24 cellular contexts compared by ENCODE assay signal in the genomic region with DNA sequence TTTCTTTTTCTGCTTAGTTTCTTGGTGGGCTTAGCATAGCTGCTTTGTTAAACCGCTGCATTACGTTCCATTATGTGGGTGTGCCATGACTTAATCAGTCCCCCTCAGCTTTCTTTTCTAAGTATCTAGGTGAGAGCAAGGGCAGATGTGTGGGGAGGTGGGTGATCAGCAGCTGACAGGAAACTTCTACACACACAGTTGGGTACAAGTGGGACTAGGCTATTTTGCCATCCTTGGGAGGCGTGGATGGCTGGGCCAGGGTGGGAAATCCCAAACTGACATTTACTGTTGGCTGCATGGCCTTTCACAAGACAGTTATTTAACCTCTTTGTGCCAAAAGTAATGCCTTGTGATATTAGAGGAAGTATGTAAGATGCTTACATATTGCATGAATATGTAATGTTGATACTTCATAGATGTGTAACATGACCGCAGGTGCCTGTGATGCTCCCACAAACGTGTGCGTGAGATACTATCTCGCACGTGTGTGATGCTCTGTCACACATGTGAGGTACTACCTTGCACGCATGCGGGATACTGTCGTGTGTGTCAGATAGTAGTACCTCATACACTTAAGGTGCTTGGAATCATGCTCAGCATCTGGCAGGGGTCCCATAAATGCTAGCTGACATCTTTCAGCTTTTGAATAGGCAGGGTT.
A peak's percentile ranks its signal among the peaks of the same experiment; 100 is the strongest.
DNase-seq lines count a peak whose midpoint lies in the region; FAIRE-seq and TF ChIP-seq lines count a peak whose summit lies in the region.
"Had no signal": no experiment of that assay in that cellular context is flagged by ENCODE, and none has a peak within 500 bp of the region (broad histone marks: within the 10 kb centered on the region; RNA-seq: fewer than 3 reads in every experiment).

No MANE protein-coding gene starts in this region.

- no peak for TF ChIP-seq CTCF in endothelial cell of umbilical vein (IDR thresholded peaks at IDR 0.05; ENCODE audit: extremely low read depth in 1 of 2, insufficient read depth in 1 of 2, low read depth in 1 of 2, low read length in 2 of 2)

- H3K4me3 ChIP-seq in endothelial cell of umbilical vein (replicated peaks in 1 of 3; ENCODE audit: insufficient read depth in 1 of 3, low read depth in 1 of 3, low read length in 3 of 3): no peak overlapping the region

- FAIRE-seq in GM12891 (lab: Jason Lieb, UNC): peak; percentile 78
- FAIRE-seq in endothelial cell of umbilical vein (lab: Jason Lieb, UNC): no peak
- no peak for FAIRE-seq in GM19239 (lab: Jason Lieb, UNC)
- FAIRE-seq: HepG2 had no signal

- TF ChIP-seq POLR2A in GM12891 (IDR thresholded peaks at IDR 0.05; ENCODE audit: low read depth, low read length): no peak
- TF ChIP-seq POLR2A in endothelial cell of umbilical vein (IDR thresholded peaks at IDR 0.05; ENCODE audit: low read depth, low read length): no peak

- H3K9me3 ChIP-seq in endothelial cell of umbilical vein (replicated peaks; ENCODE audit: control insufficient read depth, insufficient read depth, low read length): no peaks in the 10 kb centered on the region

- peaks cover 37% of the 10 kb centered on the region for H3K4me1 ChIP-seq in endothelial cell of umbilical vein (ENCODE audit: control insufficient read depth, extremely low read depth, insufficient read depth, low read length)

- H3K27me3 ChIP-seq in endothelial cell of umbilical vein (ENCODE audit: control insufficient read depth in 2 of 2, insufficient read depth in 2 of 2, low read length in 2 of 2): no peaks in the 10 kb centered on the region

- no peaks in the 10 kb centered on the region for H3K36me3 ChIP-seq in endothelial cell of umbilical vein (ENCODE audit: control insufficient read depth in 2 of 2, extremely low read depth in 1 of 2, insufficient read depth in 2 of 2, low read length in 2 of 2)

- dilution Hi-C loops in endothelial cell of umbilical vein (cut with MboI; ENCODE audit: extremely low pct_ligation_motif_present, low sequenced_read_pairs): no loop called here

- no TSS peak for BruUV-seq in endothelial cell of umbilical vein (replicated peaks; lab: Mats Ljungman, UMichigan)

- CTCF ChIA-PET in endothelial cell of umbilical vein (lab: Charles Lee): interaction anchor here (1.0 to 1.1 kb wide), 2 partner anchors 14 to 27 kb away, joined by 3 read pairs; no protein-coding TSS in a partner anchor

- H2AFZ ChIP-seq in endothelial cell of umbilical vein (ENCODE audit: low read depth, low read length): no peak overlapping the region

- POLR2A ChIA-PET in endothelial cell of umbilical vein (lab: Charles Lee): no interaction called here

- H3K27ac ChIP-seq in endothelial cell of umbilical vein (ENCODE audit: insufficient read depth, low read depth, low read length): peak overlapping the region; percentile 80
- H3K27ac ChIP-seq: C4-2B, RWPE1 had no signal

- no peak for DNase-seq in GM12891 (ENCODE audit: insufficient read length, low spot score)
- peak; percentile 15 for DNase-seq in NAMALWA (ENCODE audit: low spot score)
- DNase-seq in endothelial cell of umbilical vein (ENCODE audit: low read depth, low spot score): no peak
- peak; percentile 23 for DNase-seq in putamen (ENCODE audit: low spot score)
- no peak for DNase-seq in NCI-H510A treated with DMSO at 0.1 percent for 48 hours (lab: John Stamatoyannopoulos, UW)
- DNase-seq in NCI-H187 (lab: John Stamatoyannopoulos, UW): no peak
- DNase-seq in GM19239 (ENCODE audit: insufficient read length, low spot score): no peak
- no peak for DNase-seq in stimulated activated CD4-positive, alpha-beta T cell treated with anti-CD3 and anti-CD28 coated beads, Interleukin-4, amount 100 ng/mL, for 24 hours
- DNase-seq: DMS 273 treated with DMSO at 0.1 percent for 48 hours; EL; GOT3; HFFc6; Karpas-422; MM.1S; NCI-H1105; NCI-H1694; NCI-H2107; NCI-H226; NCI-H526 treated with DMSO at 0.1 percent for 48 hours; NK-92 treated with Interleukin-12 subunit alpha and Interleukin-12 subunit beta, amount 100 ng/mL, for 24 hours; OCI-M1 had no signal

- H4K20me1 ChIP-seq in endothelial cell of umbilical vein (replicated peaks; ENCODE audit: control insufficient read depth, extremely low read depth, insufficient read depth, low read length): no peaks in the 10 kb centered on the region

- no peak overlapping the region for H3K9ac ChIP-seq in endothelial cell of umbilical vein (replicated peaks; ENCODE audit: extremely low read depth, insufficient read depth, low read length)

- intact Hi-C loops in endothelial cell of umbilical vein (cut with micrococcal nuclease): no loop called here

- H3K9me1 ChIP-seq in endothelial cell of umbilical vein (replicated peaks; ENCODE audit: control insufficient read depth, extremely low read depth, insufficient read depth, low read length): no peaks in the 10 kb centered on the region

- H3K4me2 ChIP-seq in endothelial cell of umbilical vein (ENCODE audit: insufficient read depth, low read length): no peak overlapping the region

- H3K79me2 ChIP-seq in endothelial cell of umbilical vein (ENCODE audit: control insufficient read depth, insufficient read depth, low read length): no peaks in the 10 kb centered on the region

TF ChIP-seq in GM12891, 5 proteins besides CTCF, POLR2A, EP300 and RAD21:
- TF ChIP-seq PAX5 (IDR thresholded peaks at IDR 0.05; ENCODE audit: insufficient read depth, low read length, severe bottlenecking) (no peak), TAF1 (IDR thresholded peaks at IDR 0.05; ENCODE audit: low read depth, low read length) (no peak), POU2F2 (IDR thresholded peaks at IDR 0.05; ENCODE audit: low read depth, low read length) (no peak; the same call in 1 of the 2 replicates), SPI1 (IDR thresholded peaks at IDR 0.05; ENCODE audit: low read depth, low read length) (no peak), POLR2AphosphoS5 (IDR thresholded peaks at IDR 0.05; ENCODE audit: low read depth, low read length) (no peak)

TF ChIP-seq in endothelial cell of umbilical vein, 7 proteins besides CTCF, POLR2A, EP300 and RAD21:
- TF ChIP-seq POLR2AphosphoS5 (IDR thresholded peaks at IDR 0.05; ENCODE audit: insufficient read depth, low read depth, low read length): no peak
- TF ChIP-seq GATA2 (IDR thresholded peaks at IDR 0.05; ENCODE audit: insufficient read depth, insufficient read length, low read depth, low read length): no peak
- TF ChIP-seq MYC (IDR thresholded peaks at IDR 0.05; ENCODE audit: low read depth, low read length): no peak
- TF ChIP-seq EZH2 (IDR thresholded peaks at IDR 0.05; ENCODE audit: borderline replicate concordance, low read depth, low read length, severe bottlenecking): no peak
- no peak for TF ChIP-seq JUN (IDR thresholded peaks at IDR 0.05; ENCODE audit: borderline replicate concordance, insufficient read depth, insufficient read length, low read depth)
- no peak for TF ChIP-seq FOS (IDR thresholded peaks at IDR 0.05; ENCODE audit: borderline replicate concordance, insufficient read depth, low read length)
- TF ChIP-seq, protein P1, sequence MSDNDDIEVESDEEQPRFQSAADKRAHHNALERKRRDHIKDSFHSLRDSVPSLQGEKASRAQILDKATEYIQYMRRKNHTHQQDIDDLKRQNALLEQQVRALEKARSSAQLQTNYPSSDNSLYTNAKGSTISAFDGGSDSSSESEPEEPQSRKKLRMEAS (IDR thresholded peaks at IDR 0.05; ENCODE audit: insufficient read depth, insufficient read length): no peak
TF ChIP-seq in endothelial cell of umbilical vein: peak in this region for 0.

Comparison
In these comparisons a context has a peak if more than half of its experiments do, and no peak if none do; other contexts are left out.
1. DNase-seq: peak in NAMALWA (single experiment) and putamen (single experiment); none in GM12891 (single experiment), endothelial cell of umbilical vein (single experiment), NCI-H510A treated with DMSO at 0.1 percent for 48 hours (single experiment), NCI-H187 (0 of 2), GM19239 (single experiment) and stimulated activated CD4-positive, alpha-beta T cell treated with anti-CD3 and anti-CD28 coated beads, Interleukin-4, amount 100 ng/mL, for 24 hours (single experiment).